ENCODE assay signal across 8 cellular contexts in the genomic region with DNA sequence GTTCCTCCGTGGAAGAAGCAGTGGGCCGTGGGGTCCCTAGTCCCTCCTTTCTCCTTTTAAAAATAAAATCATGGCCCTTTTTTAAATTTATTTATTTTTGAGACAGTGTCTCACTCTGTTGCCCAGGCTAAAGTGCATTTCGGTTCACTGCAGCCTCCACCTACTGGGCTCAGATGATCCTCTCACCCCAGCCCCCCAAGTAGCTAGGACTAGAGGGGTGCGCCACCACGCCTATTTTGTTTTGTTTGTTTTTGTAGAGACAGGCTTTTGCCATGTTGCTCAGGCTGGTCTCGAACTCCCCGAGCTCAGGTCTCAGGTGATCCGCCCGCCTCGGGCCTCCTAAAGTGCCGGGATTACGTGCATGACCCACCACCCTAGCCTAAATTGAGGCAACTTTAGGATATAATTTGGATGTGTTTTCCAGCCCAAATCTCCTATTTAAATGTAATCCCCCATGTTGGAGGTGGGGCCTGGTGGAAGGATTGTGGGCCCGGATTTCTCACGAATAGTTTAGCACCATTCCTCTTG. TPM values are rescaled to one million over a fixed set of nuclear protein-coding genes. Genes with fewer than 3 reads are reported as not detected.
A peak's percentile ranks its signal among the peaks of the same experiment; 100 is the strongest.
DNase-seq lines count a peak whose midpoint lies in the region; ATAC-seq lines count a peak whose summit lies in the region.

No MANE protein-coding gene starts in this region.

- no peak for ATAC-seq in T-helper 17 cell
- ATAC-seq in stimulated activated naive B cell treated with anti-CD40 and anti-IgM and Interleukin-4, amounts not matched to agents 10 μg/mL and 1 μg/mL and 100 μg/mL, for 72 hours (replicated peaks) = peak; percentile 10 to 16
- no peak for ATAC-seq in GM19452 (IDR thresholded peaks at IDR 0.05; ENCODE audit: unreplicated experiment)

- H3K27me3 Mint-ChIP-seq in T-helper 17 cell = no peaks in the 10 kb centered on the region
- H3K27me3 Mint-ChIP-seq in stimulated activated naive B cell treated with anti-CD40 and anti-IgM and Interleukin-4, amounts not matched to agents 10 μg/mL and 1 μg/mL and 100 μg/mL, for 72 hours = no peaks in the 10 kb centered on the region

- H3K4me1 Mint-ChIP-seq in T-helper 17 cell = peaks cover 15% of the 10 kb centered on the region
- peaks cover 16 to 37% of the 10 kb centered on the region in 2 donors for H3K4me1 Mint-ChIP-seq in stimulated activated naive B cell treated with anti-CD40 and anti-IgM and Interleukin-4, amounts not matched to agents 10 μg/mL and 1 μg/mL and 100 μg/mL, for 72 hours

- no peaks in the 10 kb centered on the region for H3K9me3 ChIP-seq in T-helper 17 cell (ENCODE audit: control insufficient read depth, low read length, poor library complexity, severe bottlenecking)

- peak overlapping the region; percentile 90 for H3K27ac Mint-ChIP-seq in T-helper 17 cell
- peak overlapping the region; percentile 100 for H3K27ac Mint-ChIP-seq in stimulated activated naive B cell treated with anti-CD40 and anti-IgM and Interleukin-4, amounts not matched to agents 10 μg/mL and 1 μg/mL and 100 μg/mL, for 72 hours

- peak; percentile 24 for DNase-seq in NCI-H2227 (lab: John Stamatoyannopoulos, UW; ENCODE audit: unreplicated experiment)
- DNase-seq in NCI-H2227 treated with DMSO at 0.1 percent for 48 hours (lab: John Stamatoyannopoulos, UW) = no peak
- no peak for DNase-seq in T-helper 17 cell
- DNase-seq in fibroblast of peridontal ligament (ENCODE audit: extremely low read depth) = peak; percentile 1
- DNase-seq in stimulated activated naive B cell treated with anti-CD40 and anti-IgM and Interleukin-4, amounts not matched to agents 10 μg/mL and 1 μg/mL and 100 μg/mL, for 72 hours = no peak
- DNase-seq in NCI-H774 (lab: John Stamatoyannopoulos, UW) = no peak
- DNase-seq in ecto neural progenitor cell (ENCODE audit: low spot score) = no peak

- H3K36me3 Mint-ChIP-seq in T-helper 17 cell (ENCODE audit: low read depth) = no peaks in the 10 kb centered on the region
- H3K36me3 Mint-ChIP-seq in stimulated activated naive B cell treated with anti-CD40 and anti-IgM and Interleukin-4, amounts not matched to agents 10 μg/mL and 1 μg/mL and 100 μg/mL, for 72 hours = peaks cover 9 to 15% of the 10 kb centered on the region in 2 donors

- peak overlapping the region; percentile 95 for H3K4me3 Mint-ChIP-seq in T-helper 17 cell
- peak overlapping the region; percentile 100 for H3K4me3 Mint-ChIP-seq in stimulated activated naive B cell treated with anti-CD40 and anti-IgM and Interleukin-4, amounts not matched to agents 10 μg/mL and 1 μg/mL and 100 μg/mL, for 72 hours

- no peaks in the 10 kb centered on the region for H3K9me3 Mint-ChIP-seq in stimulated activated naive B cell treated with anti-CD40 and anti-IgM and Interleukin-4, amounts not matched to agents 10 μg/mL and 1 μg/mL and 100 μg/mL, for 72 hours

RNA-seq across cellular contexts. Expression of a gene that starts 0.8 kb away (rescaled TPM):
- 10 to 100 TPM; 19.6 to 28.3 TPM for total RNA-seq in T-helper 17 cell

Comparison
In these comparisons a context has a peak if more than half of its experiments do, and no peak if none do; other contexts are left out.
1. DNase-seq: peak in NCI-H2227 (single experiment) and fibroblast of peridontal ligament (single experiment); none in NCI-H2227 treated with DMSO at 0.1 percent for 48 hours (single experiment), T-helper 17 cell (0 of 3), stimulated activated naive B cell treated with anti-CD40 and anti-IgM and Interleukin-4, amounts not matched to agents 10 μg/mL and 1 μg/mL and 100 μg/mL, for 72 hours (single experiment), NCI-H774 (single experiment) and ecto neural progenitor cell (single experiment).
2. ATAC-seq: peak in stimulated activated naive B cell treated with anti-CD40 and anti-IgM and Interleukin-4, amounts not matched to agents 10 μg/mL and 1 μg/mL and 100 μg/mL, for 72 hours (2 of 2); none in T-helper 17 cell (single experiment) and GM19452 (single experiment).